23 cellular contexts compared by ENCODE assay signal in the genomic region with DNA sequence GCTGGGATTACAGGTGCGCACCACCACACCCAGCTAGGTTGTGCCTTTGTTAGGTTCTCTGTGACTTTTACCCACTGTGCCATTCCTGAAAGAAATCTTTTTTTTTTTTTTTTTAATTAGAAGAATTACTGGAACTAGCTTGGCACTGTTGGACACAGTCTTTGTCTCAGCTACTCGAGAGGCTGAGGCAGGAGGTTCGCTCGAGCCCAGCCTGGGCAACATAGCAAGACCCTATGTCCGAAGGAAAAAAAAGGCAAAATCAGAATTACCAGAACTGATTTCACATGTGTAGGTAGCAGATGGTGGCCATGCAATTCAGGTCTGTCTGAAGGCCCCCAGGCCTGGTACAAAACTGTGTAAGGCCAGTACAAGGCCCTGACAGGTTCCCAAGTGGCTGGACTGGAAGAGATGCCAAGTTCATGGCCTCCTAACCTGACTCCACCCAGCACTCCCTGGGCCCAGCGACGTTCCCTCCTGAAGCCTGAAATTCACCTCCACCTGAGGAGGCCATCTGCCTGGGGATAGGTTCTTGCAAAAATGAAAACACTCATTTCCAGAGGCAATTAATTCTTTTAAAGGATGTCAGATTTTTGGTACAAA. TPM values are rescaled to one million over a fixed set of nuclear protein-coding genes. Genes with fewer than 3 reads are reported as not detected.
"Had no signal": no experiment of that assay in that cellular context is flagged by ENCODE, and none has a peak within 500 bp of the region (broad histone marks: within the 10 kb centered on the region; RNA-seq: fewer than 3 reads in every experiment).

No MANE protein-coding gene starts in this region.

- H3K27me3 Mint-ChIP-seq: effector memory CD8-positive, alpha-beta T cell; natural killer cell treated with Interleukin-12 subunit alpha and Interleukin-12 subunit beta and Interleukin-15 and Interleukin-18, amount 100 ng/mL, for 72 hours had no signal

- H3K9me3 ChIP-seq: ascending aorta, breast epithelium, neutrophil, pancreas, sigmoid colon, thyroid gland had no signal

- H3K27ac ChIP-seq: ascending aorta, breast epithelium, neutrophil, pancreas, sigmoid colon, thyroid gland had no signal

- H3K4me3 ChIP-seq: ascending aorta, breast epithelium, pancreas, sigmoid colon, thyroid gland had no signal

- H3K4me3 Mint-ChIP-seq: activated T-cell treated with anti-CD3 and anti-CD28 coated beads, Interleukin-2, amount 50 U/mL, for 72 hours; effector memory CD8-positive, alpha-beta T cell; mesothelial cell of epicardium; natural killer cell treated with Interleukin-12 subunit alpha and Interleukin-12 subunit beta and Interleukin-15 and Interleukin-18, amount 100 ng/mL, for 72 hours had no signal

- FAIRE-seq: pancreas had no signal

- DNase-seq: activated CD4-positive, alpha-beta T cell treated with anti-CD3 and anti-CD28 coated beads, Interleukin-2, amount 50 U/mL, for 4 hours; activated effector memory CD4-positive, alpha-beta T cell treated with anti-CD3 and anti-CD28 coated beads, Interleukin-2, amount 50 U/mL, for 16 hours; activated naive CD4-positive, alpha-beta T cell treated with anti-CD3 and anti-CD28 coated beads, Interleukin-2, amount 50 U/mL, for 16 hours; activated T-cell treated with anti-CD3 and anti-CD28 coated beads, Interleukin-2, amount 50 U/mL, for 72 hours; cerebellar nuclear complex; dermis blood vessel endothelial cell; effector memory CD8-positive, alpha-beta T cell; hippocampal formation; islet precursor cell; pancreas; sigmoid colon; stimulated activated naive CD4-positive, alpha-beta T cell treated with Interleukin-2 at 50 U/mL for 16 hours; thyroid gland had no signal

- H3K27ac Mint-ChIP-seq: mesothelial cell of epicardium; natural killer cell treated with Interleukin-12 subunit alpha and Interleukin-12 subunit beta and Interleukin-15 and Interleukin-18, amount 100 ng/mL, for 72 hours had no signal

- H3K4me1 ChIP-seq: breast epithelium, pancreas, sigmoid colon had no signal

- H3K27me3 ChIP-seq: ascending aorta, breast epithelium, neutrophil, pancreas, sigmoid colon, thyroid gland had no signal

- ATAC-seq: activated T-cell treated with anti-CD3 and anti-CD28 coated beads, Interleukin-2, amount 50 U/mL, for 72 hours; effector memory CD8-positive, alpha-beta T cell; left lobe of liver; natural killer cell treated with Interleukin-12 subunit alpha and Interleukin-12 subunit beta and Interleukin-15 and Interleukin-18, amount 100 ng/mL, for 72 hours had no signal

- H3K9me3 Mint-ChIP-seq: activated T-cell treated with anti-CD3 and anti-CD28 coated beads, Interleukin-2, amount 50 U/mL, for 72 hours; effector memory CD8-positive, alpha-beta T cell; mesothelial cell of epicardium; natural killer cell treated with Interleukin-12 subunit alpha and Interleukin-12 subunit beta and Interleukin-15 and Interleukin-18, amount 100 ng/mL, for 72 hours had no signal

- H3K36me3 ChIP-seq: breast epithelium had no signal

RNA-seq across cellular contexts. Expression of a gene that starts 36.4 kb away (rescaled TPM):
- total RNA-seq: activated T-cell treated with anti-CD3 and anti-CD28 coated beads, Interleukin-2, amount 50 U/mL, for 72 hours; ascending aorta; breast epithelium; dermis blood vessel endothelial cell; left lobe of liver; lung microvascular endothelial cell; mesothelial cell of epicardium; natural killer cell treated with Interleukin-12 subunit alpha and Interleukin-12 subunit beta and Interleukin-15 and Interleukin-18, amount 100 ng/mL, for 72 hours; pancreas; sigmoid colon; subcutaneous adipose tissue; T-helper 1 cell treated with Interleukin-12 subunit alpha and Interleukin-12 subunit beta and Interleukin-4 antibody, amounts not matched to agents 30 ng/mL and 1 ng/mL, for 36 hours; thyroid gland; ureter had no signal
- polyA plus RNA-seq: pancreas, sigmoid colon had no signal
